8 cellular contexts compared by ENCODE assay signal in the genomic region with DNA sequence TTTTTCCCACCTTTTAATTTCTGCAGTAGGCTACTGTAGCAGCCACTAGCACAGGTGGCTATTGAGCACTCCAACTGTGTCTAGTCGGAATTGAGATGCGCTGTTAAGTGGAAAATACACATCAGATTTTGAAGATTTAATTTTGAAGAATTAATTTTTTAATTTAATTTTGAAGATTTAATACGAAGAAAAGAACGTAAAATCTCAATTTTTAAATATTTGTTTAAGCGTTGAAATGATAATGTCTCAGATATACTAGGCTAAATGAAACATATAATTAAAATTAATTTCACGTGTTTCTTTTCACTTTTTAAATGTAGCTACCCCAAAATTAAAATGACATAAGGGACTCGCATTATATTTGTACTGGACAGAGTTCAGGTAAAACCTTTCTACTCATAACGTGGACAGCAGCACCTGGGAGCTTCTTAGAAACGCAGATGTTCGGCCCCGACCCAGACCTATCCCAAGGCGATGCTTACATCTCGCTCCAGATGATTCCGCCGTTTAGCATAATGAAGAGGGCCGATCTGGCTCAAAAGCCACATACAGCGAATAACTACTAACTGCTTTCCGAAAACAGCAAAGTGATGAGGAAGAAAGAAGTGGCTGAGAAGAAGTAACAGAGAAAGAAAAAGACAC. TPM values are rescaled to one million over a fixed set of nuclear protein-coding genes. Genes with fewer than 3 reads are reported as not detected.
DNase-seq lines count a peak whose midpoint lies in the region; ATAC-seq lines count a peak whose summit lies in the region.

No MANE protein-coding gene starts in this region.

- H3K27ac ChIP-seq in cingulate gyrus (ENCODE audit: low read depth, low read length) (peak overlapping the region; percentile 87), mesendoderm (ENCODE audit: low read depth, low read length) (no peak overlapping the region)

- no peak overlapping the region for H2BK15ac ChIP-seq in mesendoderm (replicated peaks; ENCODE audit: low read depth)

- peak overlapping the region; percentile 88 for H3K4me2 ChIP-seq in mesendoderm (ENCODE audit: low read length)

- H2BK120ac ChIP-seq in mesendoderm (ENCODE audit: low read depth, low read length), result no peak overlapping the region

- peak overlapping the region; percentile 86 for H3K9ac ChIP-seq in mesendoderm (ENCODE audit: low read length)

- no peak overlapping the region for H2BK5ac ChIP-seq in mesendoderm (ENCODE audit: low read length)

- no peak overlapping the region for H4K5ac ChIP-seq in mesendoderm (ENCODE audit: low read length)

- no peak for ATAC-seq in HG03280 (IDR thresholded peaks at IDR 0.05; ENCODE audit: unreplicated experiment)

- no peak overlapping the region for H2AK5ac ChIP-seq in mesendoderm (ENCODE audit: low read length)

- H3K36me3 ChIP-seq in mesendoderm (ENCODE audit: control insufficient read depth, insufficient read depth, low read length), result no peaks in the 10 kb centered on the region

- no peak overlapping the region for H3K18ac ChIP-seq in mesendoderm (ENCODE audit: low read length)

- H3K4ac ChIP-seq in mesendoderm (ENCODE audit: low read depth, low read length), result no peak overlapping the region

- no peaks in the 10 kb centered on the region for H3K27me3 ChIP-seq in mesendoderm (ENCODE audit: insufficient read depth, low read length, poor library complexity)

- no peak overlapping the region for H4K8ac ChIP-seq in mesendoderm (ENCODE audit: low read depth, low read length)

- H3K4me3 ChIP-seq in mesendoderm (ENCODE audit: low read length), result peak overlapping the region; percentile 85

- H3K79me1 ChIP-seq in mesendoderm (ENCODE audit: low read length), result peaks cover 2% of the 10 kb centered on the region

- WGBS in mesendoderm (ENCODE audit: extremely low coverage, insufficient coverage, low lambda C conversion rate), result 100% methylated on average over 4 of the region's 18 CpGs

- H3K79me2 ChIP-seq in mesendoderm (ENCODE audit: control insufficient read depth, insufficient read depth, low read length), result peaks cover 26% of the 10 kb centered on the region

- H3K23ac ChIP-seq in mesendoderm (ENCODE audit: low read length), result no peak overlapping the region

- peak overlapping the region; percentile 98 for H3K56ac ChIP-seq in mesendoderm (ENCODE audit: low read length)

- DNase-seq in NCI-H82 (lab: John Stamatoyannopoulos, UW) (peak; percentile 70), NCI-H82 treated with DMSO at 0.1 percent for 48 hours (lab: John Stamatoyannopoulos, UW; ENCODE audit: unreplicated experiment) (no peak), NCI-H2171 treated with DMSO at 0.1 percent for 48 hours (lab: John Stamatoyannopoulos, UW) (peak; percentile 68), mesendoderm (peak; percentile 47), NCI-H2029 treated with DMSO at 0.1 percent for 48 hours (lab: John Stamatoyannopoulos, UW) (no peak)
- no peak for DNase-seq in activated CD8-positive, alpha-beta memory T cell treated with anti-CD3 and anti-CD28 coated beads, Interleukin-2, amount 50 U/mL, for 4 hours

- no peaks in the 10 kb centered on the region for H3K4me1 ChIP-seq in mesendoderm (ENCODE audit: control insufficient read depth, low read depth, low read length)

RNA-seq across cellular contexts. Expression of a gene that starts 0.7 kb away (rescaled TPM):
- polyA plus RNA-seq in mesendoderm (2013, experiment 1 of 2), result 10.0 TPM
- polyA plus RNA-seq in mesendoderm (2013, experiment 2 of 2), result 9.7 TPM

RNA-seq across cellular contexts. Expression of a gene that starts 1.5 kb away (rescaled TPM):
- polyA plus RNA-seq in mesendoderm (2013, experiment 1 of 2), result 44.4 TPM
- 47.3 TPM for polyA plus RNA-seq in mesendoderm (2013, experiment 2 of 2)

RNA-seq across cellular contexts. Expression of a gene that starts 52.3 kb away (rescaled TPM):
- polyA plus RNA-seq in mesendoderm (2013, experiment 1 of 2), result 22.6 TPM
- 22.2 TPM for polyA plus RNA-seq in mesendoderm (2013, experiment 2 of 2)

Comparison
In these comparisons a context has a peak if more than half of its experiments do, and no peak if none do; other contexts are left out.
1. DNase-seq: peak in NCI-H82 (single experiment), NCI-H2171 treated with DMSO at 0.1 percent for 48 hours (single experiment) and mesendoderm (single experiment); none in NCI-H82 treated with DMSO at 0.1 percent for 48 hours (single experiment), NCI-H2029 treated with DMSO at 0.1 percent for 48 hours (single experiment) and activated CD8-positive, alpha-beta memory T cell treated with anti-CD3 and anti-CD28 coated beads, Interleukin-2, amount 50 U/mL, for 4 hours (single experiment).